8 cellular contexts compared by ENCODE assay signal in genomic region chr2:110157153-110157793, GRCh38. TPM values are rescaled to one million over a fixed set of nuclear protein-coding genes. Genes with fewer than 3 reads are reported as not detected.
DNase-seq lines count a peak whose midpoint lies in the region; ATAC-seq and TF ChIP-seq lines count a peak whose summit lies in the region.

No MANE protein-coding gene starts in this region.

- H3K9me3 ChIP-seq in heart right ventricle (peaks cover 0 to 19% (median 3%) of the 10 kb centered on the region in 11 donors), gastrocnemius medialis (no peaks in the 10 kb centered on the region)

- peak; percentile 59 for DNase-seq in activated naive CD4-positive, alpha-beta T cell treated with anti-CD3 and anti-CD28 coated beads for 36 hours
- no peak for DNase-seq in activated naive CD4-positive, alpha-beta T cell treated with Interleukin-2 at 50 U/mL for 16 hours
- peak; percentile 65 for DNase-seq in NCI-H2171 treated with DMSO at 0.1 percent for 48 hours (lab: John Stamatoyannopoulos, UW)
- DNase-seq in activated naive CD4-positive, alpha-beta T cell treated with anti-CD3 and anti-CD28 coated beads, Interleukin-2, amount 50 U/mL, for 72 hours (ENCODE audit: low spot score in 2 of 2): no peak
- DNase-seq in heart right ventricle: peak in 1 of 2 donors; percentile 21
- no peak for DNase-seq in gastrocnemius medialis
- no peak for DNase-seq in cortex of kidney (lab: John Stamatoyannopoulos, UW)

- H3K9me3 Mint-ChIP-seq in activated naive CD4-positive, alpha-beta T cell treated with anti-CD3 and anti-CD28 coated beads for 36 hours: peaks cover 30% of the 10 kb centered on the region
- H3K9me3 Mint-ChIP-seq in activated naive CD4-positive, alpha-beta T cell treated with anti-CD3 and anti-CD28 coated beads, Interleukin-2, amount 50 U/mL, for 72 hours: peaks cover 12 to 24% of the 10 kb centered on the region in 2 donors

- no peak overlapping the region for H3K4me3 Mint-ChIP-seq in activated naive CD4-positive, alpha-beta T cell treated with anti-CD3 and anti-CD28 coated beads for 36 hours

- WGBS in heart right ventricle, 2 donors: 30 to 35% methylated on average over 4 of the region's 4 CpGs

- H3K27me3 Mint-ChIP-seq in activated naive CD4-positive, alpha-beta T cell treated with anti-CD3 and anti-CD28 coated beads for 36 hours (ENCODE audit: low read depth): peaks cover 2% of the 10 kb centered on the region

- H3K27ac Mint-ChIP-seq in activated naive CD4-positive, alpha-beta T cell treated with anti-CD3 and anti-CD28 coated beads for 36 hours: no peak overlapping the region
- no peak overlapping the region for H3K27ac Mint-ChIP-seq in activated naive CD4-positive, alpha-beta T cell treated with anti-CD3 and anti-CD28 coated beads, Interleukin-2, amount 50 U/mL, for 72 hours

- peak; percentile 58 for ATAC-seq in HG02759 (IDR thresholded peaks at IDR 0.05; ENCODE audit: unreplicated experiment)
- peak; percentile 77 to 81 for ATAC-seq in activated naive CD4-positive, alpha-beta T cell treated with anti-CD3 and anti-CD28 coated beads, Interleukin-2, amount 50 U/mL, for 72 hours
- peak in 7 of 8 donors; percentile 61 to 90 (median 86) for ATAC-seq in heart right ventricle
- ATAC-seq in gastrocnemius medialis: peak in 1 of 2 donors; percentile 80

- CTCF ChIA-PET in activated naive CD4-positive, alpha-beta T cell treated with anti-CD3 and anti-CD28 coated beads for 36 hours (lab: Charles Lee): interaction anchor here (0.7 to 2.5 kb wide), 12 partner anchors 9 to 51 kb away, joined by 3 to 15 read pairs (median 4); no protein-coding TSS in a partner anchor

- in situ Hi-C loops in gastrocnemius medialis (cut with MboI; ENCODE audit: low sequenced_read_pairs in 4 of 4): no loop called here

- intact Hi-C loops in activated naive CD4-positive, alpha-beta T cell treated with anti-CD3 and anti-CD28 coated beads for 36 hours (cut with micrococcal nuclease): loop anchor here (5.0 kb wide), 1 partner anchor 35 kb away; no protein-coding TSS in a partner anchor
- intact Hi-C loops in heart right ventricle (cut with DNase I) (loop anchor here in 2 of 10 donors (5.0 kb wide), 2 partner anchors 35 to 40 kb away; partner anchors contain the start of gene MALL (in 1 of the 2)), gastrocnemius medialis (cut with DNase I; ENCODE audit: low total_unique reads) (loop anchor here (5.0 kb wide), 1 partner anchor 40 kb away; the partner anchor contains the start of gene MALL)

- peaks cover 36% of the 10 kb centered on the region for H3K4me1 Mint-ChIP-seq in activated naive CD4-positive, alpha-beta T cell treated with anti-CD3 and anti-CD28 coated beads for 36 hours (ENCODE audit: low read depth)

- H3K27me3 ChIP-seq in heart right ventricle (no peaks in the 10 kb centered on the region), gastrocnemius medialis (no peaks in the 10 kb centered on the region)

- TF ChIP-seq CTCF in heart right ventricle (IDR thresholded peaks at IDR 0.05): peak; percentile 56 to 90 (median 80)
- TF ChIP-seq CTCF in gastrocnemius medialis (IDR thresholded peaks at IDR 0.05 in 4 of 5, conservative IDR thresholded peaks at IDR 0.05 in 1 of 5): peak; percentile 30 to 77 (median 42)

- H3K27ac ChIP-seq in heart right ventricle: peak overlapping the region in 2 of 10 donors; percentile 38 to 61
- H3K27ac ChIP-seq in gastrocnemius medialis: peak overlapping the region in 2 of 4 donors; percentile 43 to 53

- peaks cover 15% of the 10 kb centered on the region for H3K36me3 Mint-ChIP-seq in activated naive CD4-positive, alpha-beta T cell treated with anti-CD3 and anti-CD28 coated beads for 36 hours (ENCODE audit: low read depth)
- H3K36me3 Mint-ChIP-seq in activated naive CD4-positive, alpha-beta T cell treated with anti-CD3 and anti-CD28 coated beads, Interleukin-2, amount 50 U/mL, for 72 hours: peaks cover 25 to 41% of the 10 kb centered on the region in 2 donors

- H3K4me1 ChIP-seq in heart right ventricle (peaks cover 0 to 13% (median 0%) of the 10 kb centered on the region in 9 donors), gastrocnemius medialis (no peaks in the 10 kb centered on the region)

- no peak for TF ChIP-seq POLR2A in gastrocnemius medialis (IDR thresholded peaks at IDR 0.05)

- peaks cover 0 to 22% (median 0%) of the 10 kb centered on the region in 9 donors for H3K36me3 ChIP-seq in heart right ventricle
- peaks cover 0 to 58% of the 10 kb centered on the region in 2 donors for H3K36me3 ChIP-seq in gastrocnemius medialis

- H3K4me3 ChIP-seq in heart right ventricle (no peak overlapping the region), gastrocnemius medialis (no peak overlapping the region)

RNA-seq across cellular contexts. Expression of gene MALL, which starts 41.7 kb away (rescaled TPM):
- under 1 TPM; 0.17 to 0.38 TPM for total RNA-seq in activated naive CD4-positive, alpha-beta T cell treated with anti-CD3 and anti-CD28 coated beads for 36 hours
- not detected for total RNA-seq in activated naive CD4-positive, alpha-beta T cell treated with anti-CD3 and anti-CD28 coated beads, Interleukin-2, amount 50 U/mL, for 72 hours
- total RNA-seq in heart right ventricle (10 to 100 TPM in 6 of 10 donors, 1 to 10 TPM in 4; 7.2 to 43.6 (median 11.4) TPM), gastrocnemius medialis (1 to 10 TPM; 1.7 to 3.8 (median 2.5) TPM)
- 10 to 100 TPM in 1 of 2 donors, 1 to 10 TPM in 1; 6.8 to 15.0 TPM for polyA plus RNA-seq in heart right ventricle

RNA-seq across cellular contexts. Expression of gene NPHP1, which starts 47.5 kb away (rescaled TPM):
- total RNA-seq in activated naive CD4-positive, alpha-beta T cell treated with anti-CD3 and anti-CD28 coated beads for 36 hours: 1 to 10 TPM; 1.1 to 1.3 TPM
- total RNA-seq in activated naive CD4-positive, alpha-beta T cell treated with anti-CD3 and anti-CD28 coated beads, Interleukin-2, amount 50 U/mL, for 72 hours: 1 to 10 TPM; 1.3 to 1.8 TPM
- total RNA-seq in heart right ventricle: 1 to 10 TPM; 4.6 to 7.2 (median 6.3) TPM
- polyA plus RNA-seq in heart right ventricle: 1 to 10 TPM; 4.4 to 9.0 TPM
- total RNA-seq in gastrocnemius medialis: 10 to 100 TPM in 1 of 4 donors, 1 to 10 TPM in 3; 3.8 to 10.3 (median 4.6) TPM

RNA-seq across cellular contexts. Expression of gene MTLN, which starts 55.1 kb away (rescaled TPM):
- total RNA-seq in activated naive CD4-positive, alpha-beta T cell treated with anti-CD3 and anti-CD28 coated beads for 36 hours: 100 to 1,000 TPM; 110 TPM
- total RNA-seq in activated naive CD4-positive, alpha-beta T cell treated with anti-CD3 and anti-CD28 coated beads, Interleukin-2, amount 50 U/mL, for 72 hours: 10 to 100 TPM; 43.9 to 61.3 TPM
- total RNA-seq in heart right ventricle (100 to 1,000 TPM; 129 to 197 (median 171) TPM), gastrocnemius medialis (100 to 1,000 TPM; 141 to 685 (median 391) TPM)
- polyA plus RNA-seq in heart right ventricle: 100 to 1,000 TPM; 407 to 848 TPM

Comparison
In these comparisons a context has a peak if more than half of its experiments do, and no peak if none do; other contexts are left out.
1. DNase-seq: peak in activated naive CD4-positive, alpha-beta T cell treated with anti-CD3 and anti-CD28 coated beads for 36 hours (single experiment) and NCI-H2171 treated with DMSO at 0.1 percent for 48 hours (single experiment); none in activated naive CD4-positive, alpha-beta T cell treated with Interleukin-2 at 50 U/mL for 16 hours (single experiment), activated naive CD4-positive, alpha-beta T cell treated with anti-CD3 and anti-CD28 coated beads, Interleukin-2, amount 50 U/mL, for 72 hours (0 of 2), gastrocnemius medialis (0 of 2) and cortex of kidney (single experiment).